Comparison of ENCODE assay signal across 20 cellular contexts in the genomic region with DNA sequence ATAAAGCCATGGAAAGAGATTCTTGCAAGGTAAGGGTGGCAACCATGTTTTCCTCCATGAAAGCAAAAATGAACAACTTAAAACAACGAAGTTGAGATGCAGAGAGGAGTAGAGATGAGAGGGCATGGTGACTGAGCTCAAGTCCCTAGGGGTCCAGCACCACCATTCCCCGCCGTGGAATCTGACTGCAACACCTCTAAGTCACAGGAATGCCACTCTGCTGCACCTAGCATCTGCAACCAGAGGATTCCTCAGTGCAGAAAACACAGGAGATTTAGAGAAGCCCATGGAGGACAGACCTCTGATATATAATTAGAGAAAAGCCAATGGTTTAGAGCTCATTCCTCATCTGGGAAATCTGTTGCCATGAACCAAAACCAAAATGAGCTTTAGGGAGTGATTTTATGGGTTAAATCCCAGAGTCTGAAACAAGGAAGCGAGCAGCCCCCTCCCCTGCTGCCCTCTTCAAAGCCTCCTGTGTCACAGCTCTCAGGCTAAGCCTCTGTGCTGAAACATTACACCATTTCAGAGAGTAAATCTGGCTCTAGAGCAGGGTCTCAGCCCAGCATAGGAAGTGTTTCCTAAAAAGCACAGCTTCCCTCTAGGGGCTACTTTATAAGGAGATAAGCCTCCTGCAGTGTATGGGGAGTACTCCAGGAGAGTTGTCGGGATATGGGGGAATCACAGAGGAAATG.
DNase-seq lines count a peak whose midpoint lies in the region; ATAC-seq and TF ChIP-seq lines count a peak whose summit lies in the region.
"Had no signal": no experiment of that assay in that cellular context is flagged by ENCODE, and none has a peak within 500 bp of the region (broad histone marks: within the 10 kb centered on the region; RNA-seq: fewer than 3 reads in every experiment).

No MANE protein-coding gene starts in this region.

- H3K27ac Mint-ChIP-seq in endodermal cell (peak overlapping the region; percentile 95), nephron progenitor cell (peak overlapping the region; percentile 95)
- H3K27ac Mint-ChIP-seq: activated CD4-positive, alpha-beta memory T cell treated with anti-CD3 and anti-CD28 coated beads for 36 hours; CD8-positive, alpha-beta T cell; stimulated activated naive B cell treated with anti-CD40 and anti-IgM and Interleukin-4, amounts not matched to agents 10 μg/mL and 1 μg/mL and 100 μg/mL, for 72 hours had no signal

- CTCF ChIA-PET in HEK293 (lab: Yijun Ruan, JAX) = interaction anchor here (1.0 to 1.1 kb wide), 2 partner anchors 21 to 155 kb away, joined by 3 read pairs; no protein-coding TSS in a partner anchor

- H3K4me1 Mint-ChIP-seq in endodermal cell = peaks cover 39% of the 10 kb centered on the region
- H3K4me1 Mint-ChIP-seq in nephron progenitor cell = peaks cover 82% of the 10 kb centered on the region
- H3K4me1 Mint-ChIP-seq: stimulated activated naive B cell treated with anti-CD40 and anti-IgM and Interleukin-4, amounts not matched to agents 10 μg/mL and 1 μg/mL and 100 μg/mL, for 72 hours had no signal

- H3K36me3 Mint-ChIP-seq in endodermal cell (ENCODE audit: low read depth) = no peaks in the 10 kb centered on the region
- no peaks in the 10 kb centered on the region for H3K36me3 Mint-ChIP-seq in nephron progenitor cell (ENCODE audit: low read depth)
- H3K36me3 Mint-ChIP-seq: activated CD4-positive, alpha-beta memory T cell treated with anti-CD3 and anti-CD28 coated beads for 36 hours; CD8-positive, alpha-beta T cell; stimulated activated naive B cell treated with anti-CD40 and anti-IgM and Interleukin-4, amounts not matched to agents 10 μg/mL and 1 μg/mL and 100 μg/mL, for 72 hours had no signal

- H3K27me3 ChIP-seq in endodermal cell (ENCODE audit: control insufficient read depth, insufficient read depth, low read length, poor library complexity, severe bottlenecking) (no peaks in the 10 kb centered on the region), gastroesophageal sphincter (no peaks in the 10 kb centered on the region)
- H3K27me3 ChIP-seq: ovary had no signal

- 9 to 19% methylated on average over 4 to 5 of the region's 5 CpGs for WGBS in endodermal cell (ENCODE audit: insufficient coverage in 1 of 2, insufficient read length in 1 of 2), 2 experiments
- 32% methylated on average over 5 of the region's 5 CpGs; no CpG with 5 or more reads in 1 of the 2 donors for WGBS in gastroesophageal sphincter (ENCODE audit: low coverage in 1 of 2), 2 donors

- no peak for TF ChIP-seq POLR2A in gastroesophageal sphincter (IDR thresholded peaks at IDR 0.05)

- no peaks in the 10 kb centered on the region for H3K9me3 Mint-ChIP-seq in endodermal cell
- no peaks in the 10 kb centered on the region for H3K9me3 Mint-ChIP-seq in nephron progenitor cell

- H3K9me3 ChIP-seq in HEK293 (ENCODE audit: control insufficient read depth, insufficient read depth, low read depth, low read length) (no peaks in the 10 kb centered on the region; the same call in 1 of the 2 replicates), endodermal cell (ENCODE audit: control insufficient read depth, low read length) (peaks cover 8% of the 10 kb centered on the region), gastroesophageal sphincter (no peaks in the 10 kb centered on the region)
- H3K9me3 ChIP-seq: ovary, sigmoid colon had no signal

- H3K36me3 ChIP-seq in HEK293 (ENCODE audit: control insufficient read depth in 2 of 2, insufficient read depth in 1 of 2, low read length in 2 of 2) (no peaks in the 10 kb centered on the region), endodermal cell (ENCODE audit: control insufficient read depth, insufficient read depth, low read length) (no peaks in the 10 kb centered on the region), gastroesophageal sphincter (no peaks in the 10 kb centered on the region)
- H3K36me3 ChIP-seq: ovary, sigmoid colon had no signal

- H3K4me3 ChIP-seq in HEK293 (ENCODE audit: low read depth, low read length) = no peak overlapping the region
- H3K4me3 ChIP-seq in endodermal cell (ENCODE audit: low read length) = peak overlapping the region; percentile 4
- H3K4me3 ChIP-seq in gastroesophageal sphincter = no peak overlapping the region
- H3K4me3 ChIP-seq: ovary, sigmoid colon had no signal

- H3K4me3 Mint-ChIP-seq in endodermal cell (no peak overlapping the region), nephron progenitor cell (peak overlapping the region; percentile 61)
- H3K4me3 Mint-ChIP-seq: activated CD4-positive, alpha-beta memory T cell treated with anti-CD3 and anti-CD28 coated beads for 36 hours; CD8-positive, alpha-beta T cell; stimulated activated naive B cell treated with anti-CD40 and anti-IgM and Interleukin-4, amounts not matched to agents 10 μg/mL and 1 μg/mL and 100 μg/mL, for 72 hours had no signal

- TF ChIP-seq CTCF in HEK293 (tag by site-specific recombination; IDR thresholded peaks at IDR 0.05) = no peak; the same call in 1 of the 2 replicates
- no peak for TF ChIP-seq CTCF in endodermal cell (conservative IDR thresholded peaks at IDR 0.05)
- TF ChIP-seq CTCF in nephron progenitor cell (IDR thresholded peaks at IDR 0.05) = no peak
- no peak for TF ChIP-seq CTCF in gastroesophageal sphincter (IDR thresholded peaks at IDR 0.05)

- peaks cover 24% of the 10 kb centered on the region for H3K4me1 ChIP-seq in HEK293 (ENCODE audit: control insufficient read depth, insufficient read depth, low read length)
- peaks cover 11% of the 10 kb centered on the region for H3K4me1 ChIP-seq in endodermal cell (ENCODE audit: control insufficient read depth, insufficient read depth, low read length)
- no peaks in the 10 kb centered on the region for H3K4me1 ChIP-seq in gastroesophageal sphincter
- H3K4me1 ChIP-seq: sigmoid colon had no signal

- peak; percentile 24 for DNase-seq in NCI-H345 (lab: John Stamatoyannopoulos, UW)
- peak; percentile 80 for DNase-seq in endodermal cell
- peak; percentile 46 for DNase-seq in nephron progenitor cell
- no peak for DNase-seq in UCSD-AML1 (lab: John Stamatoyannopoulos, UW; ENCODE audit: unreplicated experiment)
- DNase-seq: activated CD4-positive, alpha-beta memory T cell treated with anti-CD3 and anti-CD28 coated beads for 36 hours; activated T-cell treated with anti-CD3 and anti-CD28 coated beads for 4 hours; amniotic stem cell; CD8-positive, alpha-beta T cell; effector CD4-positive, alpha-beta T cell; NCI-H510A treated with DMSO at 0.1 percent for 48 hours; ovary; sigmoid colon; stimulated activated naive B cell treated with anti-CD40 and anti-IgM and Interleukin-4, amounts not matched to agents 10 μg/mL and 1 μg/mL and 100 μg/mL, for 72 hours; T-helper 1 cell had no signal

- H3K27ac ChIP-seq in HEK293 (ENCODE audit: extremely low read depth, low read depth, low read length) (no peak overlapping the region), endodermal cell (ENCODE audit: low read depth, low read length) (peak overlapping the region; percentile 75), gastroesophageal sphincter (no peak overlapping the region)
- H3K27ac ChIP-seq: ovary, sigmoid colon had no signal

- POLR2A ChIA-PET in HEK293 (lab: Yijun Ruan, JAX) = no interaction called here

- H3K27me3 Mint-ChIP-seq in endodermal cell (ENCODE audit: insufficient read depth) = no peaks in the 10 kb centered on the region
- peaks cover 5% of the 10 kb centered on the region for H3K27me3 Mint-ChIP-seq in nephron progenitor cell (ENCODE audit: low read depth, poor library complexity)
- H3K27me3 Mint-ChIP-seq: activated CD4-positive, alpha-beta memory T cell treated with anti-CD3 and anti-CD28 coated beads for 36 hours; stimulated activated naive B cell treated with anti-CD40 and anti-IgM and Interleukin-4, amounts not matched to agents 10 μg/mL and 1 μg/mL and 100 μg/mL, for 72 hours had no signal

- ATAC-seq in HG03520 (IDR thresholded peaks at IDR 0.05; ENCODE audit: unreplicated experiment) = no peak
- ATAC-seq in gastroesophageal sphincter = no peak
- no peak for ATAC-seq in GM19467 (IDR thresholded peaks at IDR 0.05; ENCODE audit: unreplicated experiment)
- ATAC-seq: CD8-positive, alpha-beta T cell; esophagus mucosa; Right ventricle myocardium inferior; stimulated activated naive B cell treated with anti-CD40 and anti-IgM and Interleukin-4, amounts not matched to agents 10 μg/mL and 1 μg/mL and 100 μg/mL, for 72 hours had no signal

- H3K9ac ChIP-seq in endodermal cell (ENCODE audit: extremely low read depth, low read length, poor library complexity, severe bottlenecking) = peak overlapping the region; percentile 3

- TF ChIP-seq EP300 in gastroesophageal sphincter (IDR thresholded peaks at IDR 0.05) = no peak

TF ChIP-seq in HEK293, 187 proteins besides CTCF, POLR2A, EP300 and RAD21:
- peak; percentile 43; the same call in 1 of the 2 replicates for TF ChIP-seq FEZF1 (tag by site-specific recombination; IDR thresholded peaks at IDR 0.05)
- TF ChIP-seq, protein P1, sequence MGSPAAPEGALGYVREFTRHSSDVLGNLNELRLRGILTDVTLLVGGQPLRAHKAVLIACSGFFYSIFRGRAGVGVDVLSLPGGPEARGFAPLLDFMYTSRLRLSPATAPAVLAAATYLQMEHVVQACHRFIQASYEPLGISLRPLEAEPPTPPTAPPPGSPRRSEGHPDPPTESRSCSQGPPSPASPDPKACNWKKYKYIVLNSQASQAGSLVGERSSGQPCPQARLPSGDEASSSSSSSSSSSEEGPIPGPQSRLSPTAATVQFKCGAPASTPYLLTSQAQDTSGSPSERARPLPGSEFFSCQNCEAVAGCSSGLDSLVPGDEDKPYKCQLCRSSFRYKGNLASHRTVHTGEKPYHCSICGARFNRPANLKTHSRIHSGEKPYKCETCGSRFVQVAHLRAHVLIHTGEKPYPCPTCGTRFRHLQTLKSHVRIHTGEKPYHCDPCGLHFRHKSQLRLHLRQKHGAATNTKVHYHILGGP (tag by site-specific recombination; IDR thresholded peaks at IDR 0.05) = 0 out of 2 replicates have a peak, but pooled peaks have one; percentile 26
- TF ChIP-seq GFI1B (tag by site-specific recombination; IDR thresholded peaks at IDR 0.05) = peak; percentile 53
- TF ChIP-seq, protein P2, sequence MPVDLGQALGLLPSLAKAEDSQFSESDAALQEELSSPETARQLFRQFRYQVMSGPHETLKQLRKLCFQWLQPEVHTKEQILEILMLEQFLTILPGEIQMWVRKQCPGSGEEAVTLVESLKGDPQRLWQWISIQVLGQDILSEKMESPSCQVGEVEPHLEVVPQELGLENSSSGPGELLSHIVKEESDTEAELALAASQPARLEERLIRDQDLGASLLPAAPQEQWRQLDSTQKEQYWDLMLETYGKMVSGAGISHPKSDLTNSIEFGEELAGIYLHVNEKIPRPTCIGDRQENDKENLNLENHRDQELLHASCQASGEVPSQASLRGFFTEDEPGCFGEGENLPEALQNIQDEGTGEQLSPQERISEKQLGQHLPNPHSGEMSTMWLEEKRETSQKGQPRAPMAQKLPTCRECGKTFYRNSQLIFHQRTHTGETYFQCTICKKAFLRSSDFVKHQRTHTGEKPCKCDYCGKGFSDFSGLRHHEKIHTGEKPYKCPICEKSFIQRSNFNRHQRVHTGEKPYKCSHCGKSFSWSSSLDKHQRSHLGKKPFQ (tag by site-specific recombination; IDR thresholded peaks at IDR 0.05) = no peak
